ENCODE assay signal across 29 cellular contexts in genomic region chr12:101694297-101694848, GRCh38. TPM values are rescaled to one million over a fixed set of nuclear protein-coding genes. Genes with fewer than 3 reads are reported as not detected.
"Had no signal": no experiment of that assay in that cellular context is flagged by ENCODE, and none has a peak within 500 bp of the region (broad histone marks: within the 10 kb centered on the region; RNA-seq: fewer than 3 reads in every experiment).

No MANE protein-coding gene starts in this region.

- H3K27ac Mint-ChIP-seq: mesothelial cell of epicardium; natural killer cell treated with Interleukin-12 subunit alpha and Interleukin-12 subunit beta and Interleukin-15 and Interleukin-18, amount 100 ng/mL, for 72 hours had no signal

- H3K27me3 Mint-ChIP-seq: naive B cell; stimulated activated naive CD8-positive, alpha-beta T cell treated with anti-CD3 and anti-CD28 coated beads, Interleukin-15, amount 100 ng/mL, for 72 hours had no signal

- DNase-seq: dorsolateral prefrontal cortex; effector CD4-positive, alpha-beta T cell; foreskin fibroblast; heart left ventricle; kidney; left cardiac atrium; left lung; mesenchymal stem cell; mucosa of descending colon; naive B cell; pancreas; stimulated activated CD4-positive, alpha-beta T cell treated with anti-CD3 and anti-CD28 coated beads, Interleukin-12 subunit alpha, Interleukin-12 subunit beta, amount 100 ng/mL, for 4 hours; stimulated activated CD4-positive, alpha-beta T cell treated with anti-CD3 and anti-CD28 coated beads, Interleukin-1b, Interleukin-23, amount 100 ng/mL, for 48 hours; stimulated activated CD4-positive, alpha-beta T cell treated with anti-CD3 and anti-CD28 coated beads, Interleukin-4, amount 100 ng/mL, for 1 hour; stimulated activated CD8-positive, alpha-beta memory T cell treated with anti-CD3 and anti-CD28 coated beads, Interleukin-4, amount 100 ng/mL, for 48 hours; stimulated activated naive CD4-positive, alpha-beta T cell; stimulated activated naive CD8-positive, alpha-beta T cell treated with anti-CD3 and anti-CD28 coated beads, Interleukin-15, amount 100 ng/mL, for 72 hours; transverse colon; upper lobe of right lung; uterus had no signal

- H3K36me3 Mint-ChIP-seq: mesothelial cell of epicardium; natural killer cell treated with Interleukin-12 subunit alpha and Interleukin-12 subunit beta and Interleukin-15 and Interleukin-18, amount 100 ng/mL, for 72 hours had no signal

- H3K9me3 ChIP-seq: gastroesophageal sphincter, left lung, mucosa of descending colon, neutrophil, pancreas, suprapubic skin, transverse colon, upper lobe of right lung, uterus had no signal

- H3K4me1 ChIP-seq: uterus had no signal

- H3K4me3 ChIP-seq: dorsolateral prefrontal cortex, gastroesophageal sphincter, heart left ventricle, hepatocyte, left lung, mucosa of descending colon, pancreas, smooth muscle cell, suprapubic skin, transverse colon, upper lobe of right lung, uterus had no signal

- H2AFZ ChIP-seq: hepatocyte had no signal

- H3K4me2 ChIP-seq: hepatocyte, smooth muscle cell had no signal

- H3K27ac ChIP-seq: left lung, neutrophil, pancreas, suprapubic skin, upper lobe of right lung, uterus had no signal

- H3K27me3 ChIP-seq: dorsolateral prefrontal cortex, gastroesophageal sphincter, heart left ventricle, hepatocyte, left lung, neutrophil, pancreas, suprapubic skin, transverse colon, upper lobe of right lung, uterus had no signal

- ATAC-seq: gastroesophageal sphincter; heart left ventricle; left cardiac atrium; left lung; mucosa of descending colon; natural killer cell treated with Interleukin-12 subunit alpha and Interleukin-12 subunit beta and Interleukin-15 and Interleukin-18, amount 100 ng/mL, for 72 hours; pancreas; sciatic nerve; stimulated activated naive CD8-positive, alpha-beta T cell treated with anti-CD3 and anti-CD28 coated beads, Interleukin-15, amount 100 ng/mL, for 72 hours; upper lobe of right lung had no signal

- H3K4me3 Mint-ChIP-seq: mesothelial cell of epicardium; natural killer cell treated with Interleukin-12 subunit alpha and Interleukin-12 subunit beta and Interleukin-15 and Interleukin-18, amount 100 ng/mL, for 72 hours; stimulated activated naive CD8-positive, alpha-beta T cell treated with anti-CD3 and anti-CD28 coated beads, Interleukin-15, amount 100 ng/mL, for 72 hours had no signal

- H3K36me3 ChIP-seq: gastroesophageal sphincter, heart left ventricle, left lung, neutrophil, pancreas, suprapubic skin, transverse colon, upper lobe of right lung, uterus had no signal

- H3K9me3 Mint-ChIP-seq: mesothelial cell of epicardium; naive B cell; natural killer cell treated with Interleukin-12 subunit alpha and Interleukin-12 subunit beta and Interleukin-15 and Interleukin-18, amount 100 ng/mL, for 72 hours; neural crest cell; stimulated activated naive CD8-positive, alpha-beta T cell treated with anti-CD3 and anti-CD28 coated beads, Interleukin-15, amount 100 ng/mL, for 72 hours had no signal

RNA-seq across cellular contexts. Expression of gene SYCP3, which starts 44.9 kb away (rescaled TPM):
- total RNA-seq: heart left ventricle, left cardiac atrium, neural crest cell, sciatic nerve had no signal
